In genomic region chr9:137715861-137716693, GRCh38 we compare ENCODE assay signal across 7 cellular contexts.
A peak's percentile ranks its signal among the peaks of the same experiment; 100 is the strongest.
DNase-seq lines count a peak whose midpoint lies in the region; ATAC-seq, FAIRE-seq and TF ChIP-seq lines count a peak whose summit lies in the region.
"Not testable (repeated sequence)": the region's sequence is repeated elsewhere in the genome, so short reads cannot be mapped to it uniquely, and the experiment has no call there.

No MANE protein-coding gene starts in this region.

- H3K36me3 ChIP-seq in DOHH2 (ENCODE audit: control insufficient read depth, low read length) = peaks cover 92% of the 10 kb centered on the region
- peaks cover 4 to 51% of the 10 kb centered on the region in 2 experiments; a peak in 4 of 5 replicates for H3K36me3 ChIP-seq in HepG2 (replicated peaks in 1 of 2; ENCODE audit: control insufficient read depth in 1 of 2, insufficient read depth in 2 of 2, low read length in 2 of 2)
- H3K36me3 ChIP-seq in neutrophil = peaks cover 45% of the 10 kb centered on the region

- not testable (repeated sequence) for BruUV-seq in HepG2 (replicated peaks; lab: Mats Ljungman, UMichigan)

- H3K79me2 ChIP-seq in DOHH2 (ENCODE audit: control insufficient read depth, low read length) = peaks cover 84% of the 10 kb centered on the region
- not testable (repeated sequence) for H3K79me2 ChIP-seq in HepG2 (ENCODE audit: insufficient read depth, low read length)

- FAIRE-seq in HepG2 (lab: Jason Lieb, UNC) = peak; percentile 23

- peaks cover 5 to 11% of the 10 kb centered on the region in 2 donors for H3K9me3 Mint-ChIP-seq in activated T-cell treated with anti-CD3 and anti-CD28 coated beads, Interleukin-2, amount 50 U/mL, for 72 hours
- H3K9me3 Mint-ChIP-seq in activated naive CD8-positive, alpha-beta T cell treated with anti-CD3 and anti-CD28 coated beads, Interleukin-2, amount 50 U/mL, for 24 hours = peaks cover 19% of the 10 kb centered on the region

- peak overlapping the region; percentile 97 for H3K27ac Mint-ChIP-seq in activated T-cell treated with anti-CD3 and anti-CD28 coated beads, Interleukin-2, amount 50 U/mL, for 72 hours
- H3K27ac Mint-ChIP-seq in activated naive CD8-positive, alpha-beta T cell treated with anti-CD3 and anti-CD28 coated beads, Interleukin-2, amount 50 U/mL, for 24 hours = peak overlapping the region; percentile 80

- CTCF ChIA-PET in HepG2 (lab: Yijun Ruan, JAX; ENCODE audit: low intra/inter-chr PET ratio, low total read pairs) = not testable (repeated sequence)

- not testable (repeated sequence) for ATAC-seq in activated T-cell treated with anti-CD3 and anti-CD28 coated beads, Interleukin-2, amount 50 U/mL, for 72 hours (replicated peaks in 1 of 2); activated naive CD8-positive, alpha-beta T cell treated with anti-CD3 and anti-CD28 coated beads, Interleukin-2, amount 50 U/mL, for 24 hours
- ATAC-seq in HepG2 = peak; percentile 20; the same call in 1 of the 3 replicates

- not testable (repeated sequence) for H3K27me3 Mint-ChIP-seq in activated T-cell treated with anti-CD3 and anti-CD28 coated beads, Interleukin-2, amount 50 U/mL, for 72 hours (ENCODE audit: low read depth); activated naive CD8-positive, alpha-beta T cell treated with anti-CD3 and anti-CD28 coated beads, Interleukin-2, amount 50 U/mL, for 24 hours

- not testable (repeated sequence) for H3K9me2 ChIP-seq in DOHH2 (replicated peaks; ENCODE audit: control insufficient read depth, low read length)

- not testable (repeated sequence) for TF ChIP-seq POLR2A in NB4 (IDR thresholded peaks at IDR 0.05; ENCODE audit: extremely low read depth, insufficient read length); HepG2 (IDR thresholded peaks at IDR 0.05; ENCODE audit: insufficient read depth in 1 of 2, low read depth in 2 of 2, low read length in 2 of 2)

- TF ChIP-seq CTCF in DOHH2 (IDR thresholded peaks at IDR 0.05; ENCODE audit: low read depth, low read length, poor library complexity, severe bottlenecking); NB4 (IDR thresholded peaks at IDR 0.05; ENCODE audit: low read depth, low read length); VCaP (conservative IDR thresholded peaks at IDR 0.05); HepG2 (CRISPR knock-in tag; IDR thresholded peaks at IDR 0.05); neutrophil (IDR thresholded peaks at IDR 0.05): not testable (repeated sequence)

- POLR2A ChIA-PET in HepG2 (lab: Yijun Ruan, JAX) = not testable (repeated sequence)

- peak overlapping the region in 1 of 2 donors; percentile 58 for H3K4me3 Mint-ChIP-seq in activated T-cell treated with anti-CD3 and anti-CD28 coated beads, Interleukin-2, amount 50 U/mL, for 72 hours
- H3K4me3 Mint-ChIP-seq in activated naive CD8-positive, alpha-beta T cell treated with anti-CD3 and anti-CD28 coated beads, Interleukin-2, amount 50 U/mL, for 24 hours = not testable (repeated sequence)

- not testable (repeated sequence) for H3K4me2 ChIP-seq in DOHH2 (ENCODE audit: low read length); HepG2 (ENCODE audit: low read depth, low read length)

- in situ Hi-C loops in HepG2 (cut with HindIII; ENCODE audit: extremely low pct_ligation_motif_present, low pct_unique_long_range_greater_than_20kb) = not testable (repeated sequence)

- H3F3A ChIP-seq in DOHH2 (ENCODE audit: control insufficient read depth, insufficient read depth) = peaks cover 28% of the 10 kb centered on the region

- TF ChIP-seq RAD21 in HepG2 (CRISPR knock-in tag; IDR thresholded peaks at IDR 0.05) = not testable (repeated sequence)

- DNase-seq in NB4 (ENCODE audit: low read depth) = peak; percentile 23
- DNase-seq in activated T-cell treated with anti-CD3 and anti-CD28 coated beads, Interleukin-2, amount 50 U/mL, for 72 hours; activated naive CD8-positive, alpha-beta T cell treated with anti-CD3 and anti-CD28 coated beads, Interleukin-2, amount 50 U/mL, for 24 hours; HepG2 (ENCODE audit: low spot score): not testable (repeated sequence)

- peaks cover 39 to 67% of the 10 kb centered on the region in 2 donors for H3K36me3 Mint-ChIP-seq in activated T-cell treated with anti-CD3 and anti-CD28 coated beads, Interleukin-2, amount 50 U/mL, for 72 hours (ENCODE audit: insufficient read depth in 2 of 2)
- peaks cover 72% of the 10 kb centered on the region for H3K36me3 Mint-ChIP-seq in activated naive CD8-positive, alpha-beta T cell treated with anti-CD3 and anti-CD28 coated beads, Interleukin-2, amount 50 U/mL, for 24 hours (ENCODE audit: low read depth)

- peak overlapping the region; percentile 39 for H3K27ac ChIP-seq in DOHH2 (ENCODE audit: low read depth, low read length)
- peak overlapping the region; percentile 39 for H3K27ac ChIP-seq in VCaP
- H3K27ac ChIP-seq in HepG2 (ENCODE audit: extremely low read length, insufficient read depth, low read length) = not testable (repeated sequence)
- peak overlapping the region; percentile 63 for H3K27ac ChIP-seq in neutrophil

- intact Hi-C loops in HepG2 (cut with micrococcal nuclease; ENCODE audit: unreplicated experiment) = not testable (repeated sequence)

- 97% methylated on average over 7 of the region's 7 CpGs for WGBS in HepG2 (ENCODE audit: low lambda C conversion rate)

- not testable (repeated sequence) for H3K4me3 ChIP-seq in DOHH2 (ENCODE audit: low read length); NB4 (ENCODE audit: low read depth, low read length); HepG2 (replicated peaks in 1 of 3; ENCODE audit: insufficient read depth in 1 of 3, low read depth in 2 of 3, low read length in 3 of 3); neutrophil (ENCODE audit: low read depth in 1 of 2, low read length in 1 of 2)

- H3K27me3 ChIP-seq in DOHH2 (ENCODE audit: control insufficient read depth, low read length); HepG2 (ENCODE audit: control insufficient read depth in 1 of 2, insufficient read depth in 2 of 2, low read length in 2 of 2); neutrophil: not testable (repeated sequence)

- H3K4me1 Mint-ChIP-seq in activated T-cell treated with anti-CD3 and anti-CD28 coated beads, Interleukin-2, amount 50 U/mL, for 72 hours (ENCODE audit: low read depth) = peaks cover 11% of the 10 kb centered on the region
- peaks cover 32% of the 10 kb centered on the region for H3K4me1 Mint-ChIP-seq in activated naive CD8-positive, alpha-beta T cell treated with anti-CD3 and anti-CD28 coated beads, Interleukin-2, amount 50 U/mL, for 24 hours

- peaks cover 40% of the 10 kb centered on the region for H3K9me3 ChIP-seq in DOHH2 (ENCODE audit: control insufficient read depth, insufficient read depth, low read length)
- not testable (repeated sequence) for H3K9me3 ChIP-seq in HepG2 (ENCODE audit: low read length); neutrophil

- TF ChIP-seq EP300 in HepG2 (IDR thresholded peaks at IDR 0.05; ENCODE audit: low read depth in 2 of 2, low read length in 2 of 2); HepG2 (CRISPR knock-in tag; IDR thresholded peaks at IDR 0.05; ENCODE audit: borderline replicate concordance): not testable (repeated sequence)

- not testable (repeated sequence) for H4K20me1 ChIP-seq in DOHH2 (ENCODE audit: control insufficient read depth, insufficient read depth, low read depth, low read length); HepG2 (ENCODE audit: insufficient read depth, low read length)

- not testable (repeated sequence) for H3K9ac ChIP-seq in HepG2 (ENCODE audit: insufficient read depth, low read depth, low read length)

- peaks cover 11% of the 10 kb centered on the region for H3K4me1 ChIP-seq in DOHH2 (ENCODE audit: control insufficient read depth, low read length)
- not testable (repeated sequence) for H3K4me1 ChIP-seq in HepG2 (ENCODE audit: insufficient read depth, low read length); neutrophil (ENCODE audit: control insufficient read depth in 1 of 2, insufficient read depth in 1 of 2, low read depth in 1 of 2, low read length in 1 of 2)

- H2AFZ ChIP-seq in HepG2 (ENCODE audit: low read length) = not testable (repeated sequence)
